Comparison of ENCODE assay signal across 20 cellular contexts in genomic region chr9:135016876-135017275, GRCh38.
"Had no signal": no experiment of that assay in that cellular context is flagged by ENCODE, and none has a peak within 500 bp of the region (broad histone marks: within the 10 kb centered on the region; RNA-seq: fewer than 3 reads in every experiment).

No MANE protein-coding gene starts in this region.

- H3K9me3 ChIP-seq: MG63, SJSA1 had no signal

- H3K36me3 ChIP-seq: MG63, SJSA1 had no signal

- ATAC-seq: Panc1 had no signal

- H3K27ac ChIP-seq: RWPE1, SJSA1, SK-N-MC had no signal

- H3K4me1 ChIP-seq: SJSA1 had no signal

- H3K4me3 ChIP-seq: MG63, SJSA1, SK-N-MC had no signal

- H3K27me3 ChIP-seq: MG63, SJSA1 had no signal

- DNase-seq: Karpas-422, KG1, MG63, NCI-H1092, NCI-H1417 treated with DMSO at 0.1 percent for 48 hours, NCI-H146, NCI-H1930, NCI-H2081, NCI-H2107, NCI-H226, NCI-H446, NCI-H510A, NCI-H524 treated with DMSO at 0.1 percent for 48 hours, NCI-H69, NCI-H774, SHP77 treated with DMSO at 0.1 percent for 48 hours had no signal
